In the genomic region with DNA sequence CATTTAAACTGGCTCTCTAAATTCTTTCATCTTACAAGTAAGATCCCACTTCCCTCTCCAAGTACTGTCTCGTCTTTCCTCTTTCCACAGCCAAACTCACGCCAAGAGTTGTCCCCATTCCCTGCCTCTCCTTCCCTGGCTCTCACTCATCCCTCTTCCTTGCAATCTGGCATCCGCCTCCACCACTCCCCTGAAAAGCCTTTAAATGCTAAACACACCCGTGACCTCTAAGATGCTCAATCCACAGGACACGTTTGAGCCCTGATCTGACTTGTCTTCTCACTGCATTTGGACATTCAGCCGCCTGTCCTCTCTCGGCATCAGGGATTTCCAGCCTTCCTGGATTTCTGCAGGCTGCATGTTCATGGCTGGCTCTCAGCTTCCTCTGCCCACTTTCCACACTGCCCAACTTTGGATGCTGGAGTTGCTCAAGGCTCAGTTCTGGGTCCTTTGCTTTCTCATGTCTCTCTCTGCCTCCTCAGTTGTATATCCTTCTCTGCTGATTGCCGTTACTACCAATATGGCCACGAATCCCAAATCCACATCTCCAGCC, we compare ENCODE assay signal across 1 cellular context.
TF ChIP-seq lines count a peak whose summit lies in the region.

No MANE protein-coding gene starts in this region.

TF ChIP-seq in HEK293, 187 proteins besides CTCF, POLR2A, EP300 and RAD21 (continued from another document):
- TF ChIP-seq, protein P1, sequence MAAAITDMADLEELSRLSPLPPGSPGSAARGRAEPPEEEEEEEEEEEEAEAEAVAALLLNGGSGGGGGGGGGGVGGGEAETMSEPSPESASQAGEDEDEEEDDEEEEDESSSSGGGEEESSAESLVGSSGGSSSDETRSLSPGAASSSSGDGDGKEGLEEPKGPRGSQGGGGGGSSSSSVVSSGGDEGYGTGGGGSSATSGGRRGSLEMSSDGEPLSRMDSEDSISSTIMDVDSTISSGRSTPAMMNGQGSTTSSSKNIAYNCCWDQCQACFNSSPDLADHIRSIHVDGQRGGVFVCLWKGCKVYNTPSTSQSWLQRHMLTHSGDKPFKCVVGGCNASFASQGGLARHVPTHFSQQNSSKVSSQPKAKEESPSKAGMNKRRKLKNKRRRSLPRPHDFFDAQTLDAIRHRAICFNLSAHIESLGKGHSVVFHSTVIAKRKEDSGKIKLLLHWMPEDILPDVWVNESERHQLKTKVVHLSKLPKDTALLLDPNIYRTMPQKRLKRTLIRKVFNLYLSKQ (tag by site-specific recombination; IDR thresholded peaks at IDR 0.05; ENCODE audit: borderline replicate concordance), result no peak
- TF ChIP-seq ZNF621 (tag by site-specific recombination; IDR thresholded peaks at IDR 0.05), result no peak
- TF ChIP-seq ZNF138 (tag by site-specific recombination; IDR thresholded peaks at IDR 0.05; ENCODE audit: borderline replicate concordance), result no peak
